1 cellular context compared by ENCODE assay signal in genomic region chr2:178205853-178206516, GRCh38.
TF ChIP-seq lines count a peak whose summit lies in the region.

No MANE protein-coding gene starts in this region.

TF ChIP-seq in K562, 482 proteins besides CTCF, POLR2A, EP300 and RAD21 (continued from another document):
- TF ChIP-seq ELK3 (CRISPR knock-in tag; IDR thresholded peaks at IDR 0.05) (no peak), ZBTB11 (CRISPR knock-in tag; IDR thresholded peaks at IDR 0.05) (no peak), CHAMP1 (IDR thresholded peaks at IDR 0.05) (no peak), TEAD4 (IDR thresholded peaks at IDR 0.05; ENCODE audit: low read length) (no peak), TEAD4 (CRISPR knock-in tag; IDR thresholded peaks at IDR 0.05; ENCODE audit: borderline replicate concordance) (no peak), WHSC1 (IDR thresholded peaks at IDR 0.05; ENCODE audit: low read length) (no peak), ZNF12 (CRISPR knock-in tag; IDR thresholded peaks at IDR 0.05) (no peak), GMEB1 (CRISPR knock-in tag; IDR thresholded peaks at IDR 0.05) (no peak), ZNF316 (IDR thresholded peaks at IDR 0.05) (peak; percentile 38; the same call in 1 of the 2 replicates), RFX7 (CRISPR knock-in tag; IDR thresholded peaks at IDR 0.05) (no peak), NFE2 (IDR thresholded peaks at IDR 0.05; ENCODE audit: low read depth) (peak; percentile 52; the same call in 1 of the 2 replicates)
TF ChIP-seq in K562: peak in this region for 3.
